ENCODE assay signal across 22 cellular contexts in the genomic region with DNA sequence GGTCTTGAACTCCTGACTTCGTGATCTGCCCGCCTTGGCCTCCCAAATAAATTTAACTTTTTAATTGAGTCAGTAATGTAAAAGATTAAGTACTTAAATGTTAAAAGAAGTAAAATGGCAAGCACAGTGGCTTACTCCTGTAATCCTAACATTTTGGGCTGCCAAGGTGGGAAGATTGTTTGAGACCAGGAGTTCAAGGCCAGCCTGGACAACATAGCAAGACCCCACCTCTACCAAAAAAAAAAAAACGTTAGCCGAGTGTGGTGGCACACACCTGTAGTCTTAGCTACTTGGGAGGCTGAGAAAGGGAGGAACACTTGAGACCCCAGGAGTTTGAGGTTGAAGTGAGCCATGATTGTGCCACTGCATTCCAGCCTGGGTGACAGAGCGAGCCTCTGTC. TPM values are rescaled to one million over a fixed set of nuclear protein-coding genes. Genes with fewer than 3 reads are reported as not detected.
DNase-seq lines count a peak whose midpoint lies in the region; ATAC-seq and TF ChIP-seq lines count a peak whose summit lies in the region.
"Had no signal": no experiment of that assay in that cellular context is flagged by ENCODE, and none has a peak within 500 bp of the region (broad histone marks: within the 10 kb centered on the region; RNA-seq: fewer than 3 reads in every experiment).

No MANE protein-coding gene starts in this region.

- H3K4me3 ChIP-seq in BLaER1 (no peak overlapping the region), SU-DHL-6 (ENCODE audit: insufficient read depth, low read length, poor library complexity, severe bottlenecking) (no peak overlapping the region), spleen (no peak overlapping the region), mucosa of descending colon (no peak overlapping the region)
- H3K4me3 ChIP-seq: A549, Peyer's patch, SJCRH30 had no signal

- H3K9me2 ChIP-seq in SU-DHL-6 (replicated peaks; ENCODE audit: insufficient read depth, low read length), result no peaks in the 10 kb centered on the region

- H3K27me3 ChIP-seq in BLaER1 (no peaks in the 10 kb centered on the region), SU-DHL-6 (ENCODE audit: low read length) (no peaks in the 10 kb centered on the region), spleen (replicated peaks in 1 of 7) (no peaks in the 10 kb centered on the region)
- H3K27me3 ChIP-seq: BE2C, Peyer's patch, SJCRH30 had no signal

- peak overlapping the region; percentile 60; the same call in 1 of the 2 replicates for H3K27ac ChIP-seq in BLaER1
- peak overlapping the region; percentile 97 for H3K27ac ChIP-seq in SU-DHL-6 (ENCODE audit: low read depth, low read length)
- H3K27ac ChIP-seq in spleen, result peak overlapping the region in 7 of 8 donors; percentile 13 to 84 (median 78)
- H3K27ac ChIP-seq: A549, SJCRH30 had no signal

- intact Hi-C loops in spleen (cut with DNase I; ENCODE audit: low total_unique reads) (no loop called here), mucosa of descending colon (cut with DNase I, micrococcal nuclease) (no loop called here)

- no peak for TF ChIP-seq CTCF in SU-DHL-6 (IDR thresholded peaks at IDR 0.05; ENCODE audit: insufficient read depth, low read length, poor library complexity, severe bottlenecking)
- no peak for TF ChIP-seq CTCF in spleen (IDR thresholded peaks at IDR 0.05 in 8 of 11, conservative IDR thresholded peaks at IDR 0.05 in 3 of 11)
- no peak for TF ChIP-seq CTCF in mucosa of descending colon (IDR thresholded peaks at IDR 0.05)

- TF ChIP-seq POLR2A in spleen (IDR thresholded peaks at IDR 0.05), result no peak

- H3F3A ChIP-seq in SU-DHL-6 (ENCODE audit: insufficient read depth), result peaks cover 72% of the 10 kb centered on the region

- DNase-seq in spleen (no peak), LoVo (ENCODE audit: low spot score) (no peak), mucosa of descending colon (no peak)
- DNase-seq: BE2C; Calu3; CD4-positive, alpha-beta memory T cell; DMS153; GOT3; NCI-H1105; NCI-H146; NCI-H2029; NCI-H2227 treated with DMSO at 0.1 percent for 48 hours; NCI-H510A; Peyer's patch; SJCRH30; T-helper 1 cell had no signal

- H3K36me3 Mint-ChIP-seq in IgD-negative memory B cell, result peaks cover 11% of the 10 kb centered on the region

- H3K9ac ChIP-seq in BLaER1 (no peak overlapping the region), SU-DHL-6 (ENCODE audit: low read length) (no peak overlapping the region)

- H3K4me3 Mint-ChIP-seq in IgD-negative memory B cell, result peak overlapping the region in 2 of 4 donors; percentile 67 to 89

- H3K79me2 ChIP-seq in SU-DHL-6 (ENCODE audit: insufficient read depth, low read length), result peaks cover 95% of the 10 kb centered on the region

- H3K36me3 ChIP-seq in BLaER1 (peaks cover 26% of the 10 kb centered on the region), SU-DHL-6 (ENCODE audit: low read length) (peaks cover 14% of the 10 kb centered on the region), spleen (peaks cover 0 to 28% (median 6%) of the 10 kb centered on the region in 6 donors), mucosa of descending colon (ENCODE audit: low read depth) (no peaks in the 10 kb centered on the region)
- H3K36me3 ChIP-seq: BE2C, Peyer's patch had no signal

- WGBS in spleen, 5 donors, result 94 to 97% (median 95%) methylated on average over 5 of the region's 5 CpGs

- ATAC-seq in HG02623 (IDR thresholded peaks at IDR 0.05; ENCODE audit: unreplicated experiment) (no peak), mucosa of descending colon (no peak)
- ATAC-seq: A549, HCT116 had no signal

- H3K4me1 ChIP-seq in BLaER1 (peaks cover 28% of the 10 kb centered on the region), spleen (peaks cover 4 to 54% (median 35%) of the 10 kb centered on the region in 6 donors), mucosa of descending colon (ENCODE audit: low read depth) (no peaks in the 10 kb centered on the region)
- H3K4me1 ChIP-seq: A549, BE2C, Peyer's patch, SJCRH30 had no signal

- peak overlapping the region; percentile 56 for H3K4me2 ChIP-seq in BLaER1
- peak overlapping the region; percentile 97 for H3K4me2 ChIP-seq in SU-DHL-6 (ENCODE audit: low read depth, low read length, poor library complexity, severe bottlenecking)
- H3K4me2 ChIP-seq: A549 had no signal

- H4K20me1 ChIP-seq in BLaER1 (no peaks in the 10 kb centered on the region), SU-DHL-6 (ENCODE audit: low read depth, low read length) (peaks cover 8% of the 10 kb centered on the region; the same call in 1 of the 2 replicates)

- peaks cover 8 to 18% (median 10%) of the 10 kb centered on the region in 3 donors for H3K9me3 Mint-ChIP-seq in IgD-negative memory B cell

- no peaks in the 10 kb centered on the region for H3K27me3 Mint-ChIP-seq in IgD-negative memory B cell
- H3K27me3 Mint-ChIP-seq: CD4-positive, alpha-beta memory T cell had no signal

- peaks cover 40 to 53% (median 43%) of the 10 kb centered on the region in 3 donors for H3K4me1 Mint-ChIP-seq in IgD-negative memory B cell

- H2AFZ ChIP-seq in SU-DHL-6 (ENCODE audit: low read depth, low read length, severe bottlenecking), result no peak overlapping the region

- peaks cover 63% of the 10 kb centered on the region for H3K9me3 ChIP-seq in BLaER1
- peaks cover 12% of the 10 kb centered on the region; the same call in 1 of the 2 replicates for H3K9me3 ChIP-seq in SU-DHL-6 (ENCODE audit: insufficient read depth, low read length)
- peaks cover 15 to 60% (median 51%) of the 10 kb centered on the region in 8 donors for H3K9me3 ChIP-seq in spleen
- H3K9me3 ChIP-seq in mucosa of descending colon, result peaks cover 37% of the 10 kb centered on the region

- H3K27ac Mint-ChIP-seq in IgD-negative memory B cell, result peak overlapping the region; percentile 90 to 96 (median 91)

RNA-seq across cellular contexts. Expression of a gene that starts 26.1 kb away (rescaled TPM):
- polyA plus RNA-seq in IgD-negative memory B cell (23.3 TPM), spleen (10 to 100 TPM; 13.3 to 24.6 (median 14.9) TPM)
- total RNA-seq in spleen (10 to 100 TPM; 28.4 to 47.7 (median 35.9) TPM), mucosa of descending colon (10 to 100 TPM; 13.1 to 15.2 (median 13.7) TPM)

RNA-seq across cellular contexts. Expression of a gene that starts 26.4 kb away (rescaled TPM):
- polyA plus RNA-seq in IgD-negative memory B cell (40.7 TPM), spleen (10 to 100 TPM; 31.1 to 33.1 (median 31.9) TPM)
- total RNA-seq in spleen (10 to 100 TPM; 10.1 to 22.3 (median 18.4) TPM), mucosa of descending colon (10 to 100 TPM; 12.4 to 20.5 (median 17.4) TPM)
